10 cellular contexts compared by ENCODE assay signal in genomic region chr16:13242201-13242600, GRCh38.
"Had no signal": no experiment of that assay in that cellular context is flagged by ENCODE, and none has a peak within 500 bp of the region (broad histone marks: within the 10 kb centered on the region; RNA-seq: fewer than 3 reads in every experiment).

No MANE protein-coding gene starts in this region.

- DNase-seq: GM23248, GOT3, H7, HFFc6, IMR-90, KG1 had no signal

- H3K4me3 ChIP-seq: GM23248, HAP-1, K562 had no signal

- FAIRE-seq: K562 had no signal

- H3K4me1 ChIP-seq: HAP-1 had no signal

- H3K27ac ChIP-seq: GM23248, HL-60 had no signal

- H3K9ac ChIP-seq: GM23248 had no signal

- ATAC-seq: HCT116, K562 had no signal

- H3K27ac Mint-ChIP-seq: HFFc6 had no signal

- H3K4me3 Mint-ChIP-seq: HFFc6 had no signal

- H3K36me3 ChIP-seq: HAP-1 had no signal
